Comparison of ENCODE assay signal across 8 cellular contexts in genomic region chr3:33798418-33799201, GRCh38.
A peak's percentile ranks its signal among the peaks of the same experiment; 100 is the strongest.
DNase-seq lines count a peak whose midpoint lies in the region; ATAC-seq and TF ChIP-seq lines count a peak whose summit lies in the region.

Gene PDCD6IP, plus strand, starts transcription at chr3:33798630. Its CDS starts 99 bp downstream, at chr3:33798729.

- TF ChIP-seq CTCF in AG09309 (IDR thresholded peaks at IDR 0.05; ENCODE audit: control insufficient read depth, insufficient read depth, low read depth, low read length, missing control alignments) = no peak

- ATAC-seq in GM18873 (IDR thresholded peaks at IDR 0.05; ENCODE audit: low FRiP score, unreplicated experiment) = peak; percentile 82
- ATAC-seq in HG03139 (IDR thresholded peaks at IDR 0.05; ENCODE audit: unreplicated experiment) = peak; percentile 79

- DNase-seq in AG09309 (ENCODE audit: low read depth) (peak; percentile 62), NCI-H345 (lab: John Stamatoyannopoulos, UW) (peak; percentile 85), iris pigment epithelial cell (ENCODE audit: low read depth) (peak; percentile 94)
- DNase-seq in activated CD4-positive, CD25-positive, alpha-beta regulatory T cell (lab: John Stamatoyannopoulos, UW) = peak; percentile 63 to 78 (median 74)
- peak; percentile 86 for DNase-seq in central memory CD4-positive, alpha-beta T cell
- peak; percentile 85 for DNase-seq in stimulated activated CD4-positive, alpha-beta T cell treated with anti-CD3 and anti-CD28 coated beads, Interleukin-12 subunit alpha, Interleukin-12 subunit beta, amount 100 ng/mL, for 4 hours

- peak within 1 kb of the TSS; percentile 65 for H3K4me3 ChIP-seq in AG09309 (ENCODE audit: control insufficient read depth, low read depth, low read length)

Comparison
In these comparisons a context has a peak if more than half of its experiments do, and no peak if none do; other contexts are left out.
1. Peak in every context shown above with its lines: DNase-seq, ATAC-seq and H3K4me3 ChIP-seq.